ENCODE assay signal across 8 cellular contexts in the genomic region with DNA sequence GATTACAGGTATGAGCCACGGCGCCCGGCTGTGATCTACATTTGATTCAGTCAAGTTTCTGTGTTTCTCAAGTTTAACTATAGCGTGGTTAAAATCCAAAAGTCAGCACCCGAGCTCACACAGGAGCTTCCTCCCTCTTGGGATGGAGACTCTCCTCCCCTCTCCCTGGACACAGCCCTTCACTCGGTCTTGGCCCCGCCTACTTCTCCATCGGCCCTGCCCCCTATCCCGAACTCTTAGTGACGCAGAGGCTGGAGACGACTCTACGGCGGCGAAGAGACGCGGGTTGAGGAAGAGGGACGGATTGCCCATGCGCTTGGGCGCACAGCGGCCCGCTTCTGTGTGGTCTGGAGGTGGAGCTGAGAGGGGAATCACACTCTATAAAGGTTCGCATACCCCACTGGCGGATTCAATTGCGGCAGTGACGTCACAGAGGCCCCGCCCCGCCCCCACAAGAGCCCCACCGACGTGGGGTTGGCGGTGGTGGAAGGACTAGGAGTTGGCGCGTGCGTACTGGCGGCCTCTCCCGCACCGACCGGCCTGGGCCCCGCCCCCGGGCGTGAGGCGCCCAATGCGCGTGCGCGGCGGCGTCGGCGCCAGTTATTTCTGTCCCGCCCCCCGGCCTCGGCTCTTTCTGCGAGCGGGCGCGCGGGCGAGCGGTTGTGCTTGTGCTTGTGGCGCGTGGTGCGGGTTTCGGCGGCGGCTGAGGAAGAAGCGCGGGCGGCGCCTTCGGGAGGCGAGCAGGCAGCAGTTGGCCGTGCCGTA. TPM values are rescaled to one million over a fixed set of nuclear protein-coding genes. Genes with fewer than 3 reads are reported as not detected.
DNase-seq lines count a peak whose midpoint lies in the region; ATAC-seq and TF ChIP-seq lines count a peak whose summit lies in the region.

A gene (plus strand): TSS at position 239 of the 765 bp plus-strand sequence. CDS start 694 bp downstream, outside the sequence.

- H3K27me3 Mint-ChIP-seq in CD4-positive, CD25-positive, alpha-beta regulatory T cell = peaks cover 14% of the 10 kb centered on the region
- peaks cover 5 to 16% (median 15%) of the 10 kb centered on the region in 3 donors for H3K27me3 Mint-ChIP-seq in naive B cell
- H3K27me3 Mint-ChIP-seq in stimulated activated naive B cell treated with anti-CD40 and anti-IgM and Interleukin-4, amounts not matched to agents 10 μg/mL and 1 μg/mL and 100 μg/mL, for 72 hours = peaks cover 16 to 22% of the 10 kb centered on the region in 2 donors

- H3K4me3 Mint-ChIP-seq in CD4-positive, CD25-positive, alpha-beta regulatory T cell = peak within 1 kb of the TSS; percentile 94 to 98 (median 96)
- H3K4me3 Mint-ChIP-seq in naive B cell = peak within 1 kb of the TSS; percentile 93 to 99 (median 96)
- peak within 1 kb of the TSS; percentile 91 for H3K4me3 Mint-ChIP-seq in stimulated activated naive B cell treated with anti-CD40 and anti-IgM and Interleukin-4, amounts not matched to agents 10 μg/mL and 1 μg/mL and 100 μg/mL, for 72 hours

- peak within 1 kb of the TSS; percentile 86 for H3K4me3 ChIP-seq in CD4-positive, CD25-positive, alpha-beta regulatory T cell (ENCODE audit: low read depth, low read length)

- H3K4me1 Mint-ChIP-seq in CD4-positive, CD25-positive, alpha-beta regulatory T cell = peaks cover 0 to 48% (median 29%) of the 10 kb centered on the region in 4 donors
- peaks cover 31 to 43% (median 42%) of the 10 kb centered on the region in 3 donors for H3K4me1 Mint-ChIP-seq in naive B cell
- H3K4me1 Mint-ChIP-seq in stimulated activated naive B cell treated with anti-CD40 and anti-IgM and Interleukin-4, amounts not matched to agents 10 μg/mL and 1 μg/mL and 100 μg/mL, for 72 hours = peaks cover 31 to 45% of the 10 kb centered on the region in 2 donors

- peak; percentile 90 for TF ChIP-seq POLR2A in erythroblast (IDR thresholded peaks at IDR 0.05; ENCODE audit: low read length)

- no peaks in the 10 kb centered on the region for H3K9me3 ChIP-seq in CD4-positive, CD25-positive, alpha-beta regulatory T cell (ENCODE audit: control insufficient read depth in 2 of 2, low read length in 2 of 2)

- H3K27ac Mint-ChIP-seq in CD4-positive, CD25-positive, alpha-beta regulatory T cell = peak within 1 kb of the TSS; percentile 99 to 100 (median 99)
- H3K27ac Mint-ChIP-seq in naive B cell = peak within 1 kb of the TSS; percentile 99 to 100 (median 100)
- H3K27ac Mint-ChIP-seq in stimulated activated naive B cell treated with anti-CD40 and anti-IgM and Interleukin-4, amounts not matched to agents 10 μg/mL and 1 μg/mL and 100 μg/mL, for 72 hours = peak within 1 kb of the TSS; percentile 94

- H3K27ac ChIP-seq in CD4-positive, CD25-positive, alpha-beta regulatory T cell (ENCODE audit: insufficient read depth, low read length, poor library complexity, severe bottlenecking) = peak within 1 kb of the TSS; percentile 95

- DNase-seq in CD4-positive, CD25-positive, alpha-beta regulatory T cell = peak; percentile 98 to 100 (median 100)
- DNase-seq in HuH-7 (ENCODE audit: low spot score) (peak; percentile 98), erythroblast (lab: John Stamatoyannopoulos, UW) (no peak), naive B cell (peak; percentile 100), NCI-H1436 treated with DMSO at 0.1 percent for 48 hours (lab: John Stamatoyannopoulos, UW) (no peak)
- peak; percentile 99 for DNase-seq in activated CD8-positive, alpha-beta memory T cell treated with anti-CD3 and anti-CD28 coated beads, Interleukin-2, amount 50 U/mL, for 1 hour (ENCODE audit: extremely low read depth)
- DNase-seq in stimulated activated naive B cell treated with anti-CD40 and anti-IgM and Interleukin-4, amounts not matched to agents 10 μg/mL and 1 μg/mL and 100 μg/mL, for 72 hours = peak; percentile 100

- H3K9me3 Mint-ChIP-seq in CD4-positive, CD25-positive, alpha-beta regulatory T cell = peaks cover 0 to 1% (median 0%) of the 10 kb centered on the region in 7 donors
- peaks cover 0 to 4% (median 0%) of the 10 kb centered on the region in 7 donors for H3K9me3 Mint-ChIP-seq in naive B cell
- no peaks in the 10 kb centered on the region for H3K9me3 Mint-ChIP-seq in stimulated activated naive B cell treated with anti-CD40 and anti-IgM and Interleukin-4, amounts not matched to agents 10 μg/mL and 1 μg/mL and 100 μg/mL, for 72 hours

- H3K36me3 ChIP-seq in CD4-positive, CD25-positive, alpha-beta regulatory T cell (ENCODE audit: control insufficient read depth, insufficient read depth, low read length) = peaks cover 20% of the 10 kb centered on the region

- peak; percentile 90 to 91 for ATAC-seq in CD4-positive, CD25-positive, alpha-beta regulatory T cell (ENCODE audit: low read depth in 2 of 2)
- ATAC-seq in GM21423 (IDR thresholded peaks at IDR 0.05; ENCODE audit: unreplicated experiment) (peak; percentile 76), naive B cell (ENCODE audit: low read depth in 2 of 2) (peak; percentile 89 to 91)
- peak; percentile 96 to 97 for ATAC-seq in stimulated activated naive B cell treated with anti-CD40 and anti-IgM and Interleukin-4, amounts not matched to agents 10 μg/mL and 1 μg/mL and 100 μg/mL, for 72 hours (replicated peaks)

- H3K27me3 ChIP-seq in CD4-positive, CD25-positive, alpha-beta regulatory T cell (ENCODE audit: control insufficient read depth, insufficient read depth, low read length) = peaks cover 2% of the 10 kb centered on the region

- H3K4me1 ChIP-seq in CD4-positive, CD25-positive, alpha-beta regulatory T cell (ENCODE audit: control insufficient read depth, insufficient read depth, low read length, poor library complexity, severe bottlenecking) = peaks cover 34% of the 10 kb centered on the region

- peaks cover 17% of the 10 kb centered on the region for H3K36me3 Mint-ChIP-seq in CD4-positive, CD25-positive, alpha-beta regulatory T cell
- peaks cover 0 to 13% of the 10 kb centered on the region in 2 donors for H3K36me3 Mint-ChIP-seq in naive B cell
- H3K36me3 Mint-ChIP-seq in stimulated activated naive B cell treated with anti-CD40 and anti-IgM and Interleukin-4, amounts not matched to agents 10 μg/mL and 1 μg/mL and 100 μg/mL, for 72 hours = peaks cover 35 to 36% of the 10 kb centered on the region in 2 donors

RNA-seq across cellular contexts. Expression of the gene that starts here (rescaled TPM):
- 379 TPM for total RNA-seq in CD4-positive, CD25-positive, alpha-beta regulatory T cell
- 10 to 100 TPM; 34.5 to 52.4 (median 44.0) TPM for polyA plus RNA-seq in CD4-positive, CD25-positive, alpha-beta regulatory T cell
- 100 to 1,000 TPM in 1 of 6 donors, 10 to 100 TPM in 5; 25.7 to 100 (median 50.8) TPM for polyA plus RNA-seq in naive B cell (ENCODE audit: low read depth in 6 of 6)

Comparison
In these comparisons a context has a peak if more than half of its experiments do, and no peak if none do; other contexts are left out.
1. DNase-seq: peak in CD4-positive, CD25-positive, alpha-beta regulatory T cell (3 of 3), HuH-7 (single experiment), activated CD8-positive, alpha-beta memory T cell treated with anti-CD3 and anti-CD28 coated beads, Interleukin-2, amount 50 U/mL, for 1 hour (single experiment), naive B cell (single experiment) and stimulated activated naive B cell treated with anti-CD40 and anti-IgM and Interleukin-4, amounts not matched to agents 10 μg/mL and 1 μg/mL and 100 μg/mL, for 72 hours (single experiment); none in erythroblast (0 of 2) and NCI-H1436 treated with DMSO at 0.1 percent for 48 hours (single experiment).
2. Peak in every context shown above with its lines, with median percentiles within 50 percentile points of each other: ATAC-seq, H3K27ac Mint-ChIP-seq and H3K4me3 Mint-ChIP-seq.